ENCODE assay signal across 10 cellular contexts in the genomic region with DNA sequence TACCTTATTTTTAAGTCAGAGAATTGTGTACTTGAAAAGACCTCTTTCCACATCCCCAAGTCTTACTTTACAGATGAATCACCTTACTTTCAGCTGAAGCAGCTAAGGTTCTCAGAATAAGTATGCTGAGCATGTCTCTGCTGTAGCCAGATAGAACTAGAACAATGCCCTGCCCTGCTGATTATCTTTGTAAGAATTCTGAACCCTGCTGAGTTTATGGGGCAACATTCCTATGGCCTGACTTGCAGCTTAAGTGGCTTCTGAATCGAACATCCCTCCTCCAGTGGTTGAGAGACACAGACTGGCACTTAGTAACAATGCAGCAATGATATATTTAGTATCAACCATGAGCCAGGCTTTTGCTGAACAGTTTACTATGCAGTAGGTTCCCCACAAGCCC.
DNase-seq lines count a peak whose midpoint lies in the region; ATAC-seq and TF ChIP-seq lines count a peak whose summit lies in the region.
"Had no signal": no experiment of that assay in that cellular context is flagged by ENCODE, and none has a peak within 500 bp of the region (broad histone marks: within the 10 kb centered on the region; RNA-seq: fewer than 3 reads in every experiment).

No MANE protein-coding gene starts in this region.

- in situ Hi-C loops in ACHN (cut with HindIII; ENCODE audit: low pct_ligation_motif_present, low pct_unique_long_range_greater_than_20kb, low sequenced_read_pairs) = no loop called here
- in situ Hi-C loops in astrocyte of the cerebellum (cut with HindIII; ENCODE audit: low sequenced_read_pairs) = no loop called here

- H3K4me3 ChIP-seq in astrocyte of the cerebellum (ENCODE audit: low read depth, low read length) = no peak overlapping the region
- H3K4me3 ChIP-seq: pancreas, vagina had no signal

- peak; percentile 47 for ATAC-seq in HG03039 (IDR thresholded peaks at IDR 0.05; ENCODE audit: unreplicated experiment)
- no peak for ATAC-seq in HG03439 (IDR thresholded peaks at IDR 0.05; ENCODE audit: unreplicated experiment)
- ATAC-seq in GM21737 (IDR thresholded peaks at IDR 0.05; ENCODE audit: unreplicated experiment) = no peak

- TF ChIP-seq CTCF in astrocyte of the cerebellum (IDR thresholded peaks at IDR 0.05; ENCODE audit: low read depth, low read length, missing control alignments) = no peak

- peak; percentile 97 for DNase-seq in ACHN
- peak; percentile 99 for DNase-seq in astrocyte of the cerebellum (ENCODE audit: low read depth)
- DNase-seq in iPS-NIHi7 (ENCODE audit: extremely low spot score) = peak; percentile 67
- DNase-seq in ureter (ENCODE audit: low spot score) = no peak
- no peak for DNase-seq in NCI-H2029 treated with DMSO at 0.1 percent for 48 hours (lab: John Stamatoyannopoulos, UW)
- DNase-seq: pancreas had no signal

Comparison
In these comparisons a context has a peak if more than half of its experiments do, and no peak if none do; other contexts are left out.
1. DNase-seq: peak in ACHN (single experiment), astrocyte of the cerebellum (single experiment) and iPS-NIHi7 (single experiment); none in ureter (single experiment) and NCI-H2029 treated with DMSO at 0.1 percent for 48 hours (single experiment).